In genomic region chr17:41542786-41543185, GRCh38 we compare ENCODE assay signal across 9 cellular contexts. TPM values are rescaled to one million over a fixed set of nuclear protein-coding genes. Genes with fewer than 3 reads are reported as not detected.
"Had no signal": no experiment of that assay in that cellular context is flagged by ENCODE, and none has a peak within 500 bp of the region (broad histone marks: within the 10 kb centered on the region; RNA-seq: fewer than 3 reads in every experiment).

No MANE protein-coding gene starts in this region.

RNA-seq across cellular contexts. Expression of gene KRT19, which starts 14.7 kb away (rescaled TPM):
- total RNA-seq: LHCN-M2, SJCRH30, SK-MEL-5 had no signal

RNA-seq across cellular contexts. Expression of gene KRT15, which starts 24.1 kb away (rescaled TPM):
- total RNA-seq: Right ventricle myocardium inferior had no signal

RNA-seq across cellular contexts. Expression of gene KRT9, which starts 29.1 kb away (rescaled TPM):
- total RNA-seq: K562, LHCN-M2, NCI-H460, PC-3, Right ventricle myocardium inferior, RPMI7951, SJCRH30, SK-MEL-5 had no signal

RNA-seq across cellular contexts. Expression of gene KRT13, which starts 37.4 kb away (rescaled TPM):
- total RNA-seq: LHCN-M2, MCF 10A, NCI-H460, Right ventricle myocardium inferior, SK-MEL-5 had no signal

RNA-seq across cellular contexts. Expression of gene KRT14, which starts 43.9 kb away (rescaled TPM):
- total RNA-seq: K562, LHCN-M2, NCI-H460, Right ventricle myocardium inferior, RPMI7951, SJCRH30, SK-MEL-5 had no signal
